In genomic region chr5:105924366-105924765, GRCh38 we compare ENCODE assay signal across 1 cellular context.
TF ChIP-seq lines count a peak whose summit lies in the region.

No MANE protein-coding gene starts in this region.

TF ChIP-seq in H1, 55 proteins besides CTCF, POLR2A, EP300 and RAD21:
- TF ChIP-seq JUN (IDR thresholded peaks at IDR 0.05; ENCODE audit: low read depth, low read length) (no peak), TCF12 (IDR thresholded peaks at IDR 0.05; ENCODE audit: low read depth, low read length) (no peak), NANOG (IDR thresholded peaks at IDR 0.05; ENCODE audit: insufficient read depth, low read depth, low read length, poor library complexity, severe bottlenecking) (no peak), NRF1 (IDR thresholded peaks at IDR 0.05; ENCODE audit: low read depth, low read length) (no peak), ZNF274 (IDR thresholded peaks at IDR 0.05; ENCODE audit: borderline replicate concordance, extremely low read depth, low read length) (no peak), CHD1 (IDR thresholded peaks at IDR 0.05; ENCODE audit: low read depth, low read length) (no peak), EGR1 (IDR thresholded peaks at IDR 0.05; ENCODE audit: borderline replicate concordance, low read depth, low read length) (no peak), SP2 (IDR thresholded peaks at IDR 0.05; ENCODE audit: low read length) (no peak), KDM1A (IDR thresholded peaks at IDR 0.05; ENCODE audit: borderline replicate concordance, low read length) (no peak), CTBP2 (IDR thresholded peaks at IDR 0.05; ENCODE audit: borderline replicate concordance, insufficient read depth, insufficient read length, low read length) (no peak), CHD2 (IDR thresholded peaks at IDR 0.05; ENCODE audit: low read length) (no peak)
